ENCODE assay signal across 26 cellular contexts in genomic region chr20:5309971-5310370, GRCh38. TPM values are rescaled to one million over a fixed set of nuclear protein-coding genes. Genes with fewer than 3 reads are reported as not detected.
"Had no signal": no experiment of that assay in that cellular context is flagged by ENCODE, and none has a peak within 500 bp of the region (broad histone marks: within the 10 kb centered on the region; RNA-seq: fewer than 3 reads in every experiment).

No MANE protein-coding gene starts in this region.

- ATAC-seq: activated CD8-positive, alpha-beta T cell treated with anti-CD3 and anti-CD28 coated beads, Interleukin-2, amount 10 ng/mL, durations not matched to agents 7 days and 5 days; natural killer cell treated with Interleukin-12 subunit alpha and Interleukin-12 subunit beta and Interleukin-15 and Interleukin-18, amount 100 ng/mL, for 72 hours; WTC11 had no signal

- H3K4me1 Mint-ChIP-seq: activated naive CD8-positive, alpha-beta T cell treated with anti-CD3 and anti-CD28 coated beads for 36 hours; immature natural killer cell; WTC11 had no signal

- DNase-seq: activated CD4-positive, alpha-beta T cell treated with anti-CD3 and anti-CD28 coated beads for 48 hours; activated CD8-positive, alpha-beta memory T cell treated with anti-CD3 and anti-CD28 coated beads, Interleukin-2, amount 50 U/mL, for 4 hours; activated CD8-positive, alpha-beta T cell treated with anti-CD3 and anti-CD28 coated beads, Interleukin-2, amount 10 ng/mL, durations not matched to agents 7 days and 5 days; activated gamma-delta T cell; activated naive CD8-positive, alpha-beta T cell treated with anti-CD3 and anti-CD28 coated beads for 36 hours; activated T-cell treated with anti-CD3 and anti-CD28 coated beads, Interleukin-2, amount 50 U/mL, for 48 hours; aorta; head of caudate nucleus; immature natural killer cell; occipital lobe; stimulated activated CD4-positive, alpha-beta T cell treated with anti-CD3 and anti-CD28 coated beads, Interleukin-4, amount 100 ng/mL, for 24 hours; stimulated activated naive CD4-positive, alpha-beta T cell; tibial artery had no signal

- H3K4me3 Mint-ChIP-seq: activated CD8-positive, alpha-beta T cell treated with anti-CD3 and anti-CD28 coated beads, Interleukin-2, amount 10 ng/mL, durations not matched to agents 7 days and 5 days; activated naive CD8-positive, alpha-beta T cell treated with anti-CD3 and anti-CD28 coated beads for 36 hours; immature natural killer cell; natural killer cell treated with Interleukin-12 subunit alpha and Interleukin-12 subunit beta and Interleukin-15 and Interleukin-18, amount 100 ng/mL, for 72 hours; WTC11 had no signal

- H3K4me1 ChIP-seq: esophagus muscularis mucosa, tibial artery, vagina had no signal

- FAIRE-seq: TTC549 had no signal

- H3K27me3 ChIP-seq: vagina had no signal

- H3K27ac Mint-ChIP-seq: activated CD8-positive, alpha-beta T cell treated with anti-CD3 and anti-CD28 coated beads, Interleukin-2, amount 10 ng/mL, durations not matched to agents 7 days and 5 days; activated naive CD8-positive, alpha-beta T cell treated with anti-CD3 and anti-CD28 coated beads for 36 hours; immature natural killer cell; natural killer cell treated with Interleukin-12 subunit alpha and Interleukin-12 subunit beta and Interleukin-15 and Interleukin-18, amount 100 ng/mL, for 72 hours; WTC11 had no signal

- H3K36me3 ChIP-seq: esophagus muscularis mucosa, tibial artery, vagina had no signal

- H3K27ac ChIP-seq: esophagus muscularis mucosa, skin epidermis, tibial artery, vagina had no signal

- H3K36me3 Mint-ChIP-seq: activated naive CD8-positive, alpha-beta T cell treated with anti-CD3 and anti-CD28 coated beads for 36 hours had no signal

- H3K4me3 ChIP-seq: esophagus muscularis mucosa, skin epidermis, tibial artery, vagina had no signal

RNA-seq across cellular contexts. Expression of gene PROKR2, which starts 6.8 kb away (rescaled TPM):
- total RNA-seq: activated CD8-positive, alpha-beta T cell treated with anti-CD3 and anti-CD28 coated beads, Interleukin-2, amount 10 ng/mL, durations not matched to agents 7 days and 5 days; activated naive CD8-positive, alpha-beta T cell treated with anti-CD3 and anti-CD28 coated beads for 36 hours; aorta; dermis microvascular lymphatic vessel endothelial cell; esophagus muscularis mucosa; fibroblast of villous mesenchyme; lower leg skin; mesenteric fat pad; natural killer cell treated with Interleukin-12 subunit alpha and Interleukin-12 subunit beta and Interleukin-15 and Interleukin-18, amount 100 ng/mL, for 72 hours; posterior vena cava; subcutaneous adipose tissue; T-helper 2 cell treated with Interferon-gamma antibody and Interleukin-4, amounts not matched to agents 100 ng/mL and 5 ng/mL, for 36 hours; vagina had no signal
- polyA plus RNA-seq: aorta, immature natural killer cell had no signal
